In genomic region chr7:29610031-29610490, GRCh38 we compare ENCODE assay signal across 1 cellular context.
TF ChIP-seq lines count a peak whose summit lies in the region.

No MANE protein-coding gene starts in this region.

TF ChIP-seq in HCT116, 20 proteins besides CTCF, POLR2A, EP300 and RAD21 (continued from another document):
- no peak for TF ChIP-seq REST (IDR thresholded peaks at IDR 0.05; ENCODE audit: low read depth)
- TF ChIP-seq ZNF274 (IDR thresholded peaks at IDR 0.05; ENCODE audit: low read depth, low read length): no peak
- no peak for TF ChIP-seq TCF7L2 (IDR thresholded peaks at IDR 0.05; ENCODE audit: borderline replicate concordance, extremely low read depth, insufficient read depth, insufficient read length)
- TF ChIP-seq ELF1 (IDR thresholded peaks at IDR 0.05; ENCODE audit: borderline replicate concordance, low read depth): no peak
- no peak for TF ChIP-seq YY1 (IDR thresholded peaks at IDR 0.05; ENCODE audit: extremely low read depth, insufficient replicate concordance, low read depth, low read length)
- no peak for TF ChIP-seq POLR2AphosphoS5 (IDR thresholded peaks at IDR 0.05; ENCODE audit: low read depth, low read length)
- TF ChIP-seq CBX3 (IDR thresholded peaks at IDR 0.05; ENCODE audit: low read depth): no peak
- no peak for TF ChIP-seq EGR1 (IDR thresholded peaks at IDR 0.05; ENCODE audit: low read depth)
